Comparison of ENCODE assay signal across 17 cellular contexts in genomic region chr18:8807502-8807833, GRCh38.
DNase-seq lines count a peak whose midpoint lies in the region; ATAC-seq, FAIRE-seq and TF ChIP-seq lines count a peak whose summit lies in the region.
"Had no signal": no experiment of that assay in that cellular context is flagged by ENCODE, and none has a peak within 500 bp of the region (broad histone marks: within the 10 kb centered on the region; RNA-seq: fewer than 3 reads in every experiment).

No MANE protein-coding gene starts in this region.

- no peaks in the 10 kb centered on the region for H3K9me3 ChIP-seq in Loucy (ENCODE audit: insufficient read depth, low read depth, low read length)
- H3K9me3 ChIP-seq: SJCRH30 had no signal

- no peaks in the 10 kb centered on the region for H3F3A ChIP-seq in Loucy (ENCODE audit: low read depth)

- no peaks in the 10 kb centered on the region for H3K79me2 ChIP-seq in Loucy (ENCODE audit: insufficient read depth, low read length)

- H2AFZ ChIP-seq in Loucy (ENCODE audit: low read length) = no peak overlapping the region
- H2AFZ ChIP-seq: PC-9 had no signal

- H3K36me3 ChIP-seq in Loucy (ENCODE audit: insufficient read depth, low read length) = no peaks in the 10 kb centered on the region
- H3K36me3 ChIP-seq: SJCRH30 had no signal

- DNase-seq in cardiac septum (ENCODE audit: low spot score) = peak; percentile 22
- no peak for DNase-seq in Right ventricle myocardium inferior (ENCODE audit: missing footprints)
- DNase-seq in central memory CD4-positive, alpha-beta T cell = peak; percentile 2
- no peak for DNase-seq in stimulated activated effector memory CD8-positive, alpha-beta T cell treated with anti-CD3 and anti-CD28 coated beads, Interleukin-12 subunit alpha, Interleukin-12 subunit beta, amount 100 ng/mL, for 72 hours (ENCODE audit: low spot score in 2 of 2)
- no peak for DNase-seq in GM19239 (ENCODE audit: insufficient read length, low spot score)
- no peak for DNase-seq in NCI-H510A treated with DMSO at 0.1 percent for 48 hours (lab: John Stamatoyannopoulos, UW)
- DNase-seq in DMS79 (lab: John Stamatoyannopoulos, UW) = no peak
- DNase-seq: H9, KBM-7, NCI-H187, NCI-H2107, NCI-H524, PC-9 had no signal

- no peaks in the 10 kb centered on the region for H3K9me3 Mint-ChIP-seq in stimulated activated effector memory CD8-positive, alpha-beta T cell treated with anti-CD3 and anti-CD28 coated beads, Interleukin-12 subunit alpha, Interleukin-12 subunit beta, amount 100 ng/mL, for 72 hours
- H3K9me3 Mint-ChIP-seq: H9 had no signal

- no peak for FAIRE-seq in GM19239 (lab: Jason Lieb, UNC)
- FAIRE-seq: A204.1, D721Med had no signal

- H3K9ac ChIP-seq in Loucy (ENCODE audit: low read depth, low read length, poor library complexity, severe bottlenecking) = no peak overlapping the region

- peaks cover 27% of the 10 kb centered on the region for H3K4me1 Mint-ChIP-seq in stimulated activated effector memory CD8-positive, alpha-beta T cell treated with anti-CD3 and anti-CD28 coated beads, Interleukin-12 subunit alpha, Interleukin-12 subunit beta, amount 100 ng/mL, for 72 hours

- no peaks in the 10 kb centered on the region for H3K27me3 ChIP-seq in Loucy (ENCODE audit: insufficient read depth, low read length, poor library complexity, severe bottlenecking)
- H3K27me3 ChIP-seq: SJCRH30 had no signal

- H4K20me1 ChIP-seq in Loucy (ENCODE audit: insufficient read depth, low read length, poor library complexity, severe bottlenecking) = no peaks in the 10 kb centered on the region

- H3K36me3 Mint-ChIP-seq in stimulated activated effector memory CD8-positive, alpha-beta T cell treated with anti-CD3 and anti-CD28 coated beads, Interleukin-12 subunit alpha, Interleukin-12 subunit beta, amount 100 ng/mL, for 72 hours = no peaks in the 10 kb centered on the region

- peak overlapping the region; percentile 55 for H3K4me2 ChIP-seq in Loucy (ENCODE audit: low read depth, low read length, poor library complexity, severe bottlenecking)
- H3K4me2 ChIP-seq: PC-9 had no signal

- no peak overlapping the region for H3K4me3 Mint-ChIP-seq in stimulated activated effector memory CD8-positive, alpha-beta T cell treated with anti-CD3 and anti-CD28 coated beads, Interleukin-12 subunit alpha, Interleukin-12 subunit beta, amount 100 ng/mL, for 72 hours
- H3K4me3 Mint-ChIP-seq: H9 had no signal

- H3K27ac Mint-ChIP-seq in stimulated activated effector memory CD8-positive, alpha-beta T cell treated with anti-CD3 and anti-CD28 coated beads, Interleukin-12 subunit alpha, Interleukin-12 subunit beta, amount 100 ng/mL, for 72 hours = peak overlapping the region; percentile 17

- H3K9me2 ChIP-seq in Loucy (replicated peaks; ENCODE audit: low read depth, low read length) = no peaks in the 10 kb centered on the region

- intact Hi-C loops in cardiac septum (cut with DNase I) (no loop called here), Right ventricle myocardium inferior (cut with DNase I) (no loop called here)

- H3K4me3 ChIP-seq in Loucy (ENCODE audit: low read length, poor library complexity, severe bottlenecking) = no peak overlapping the region
- H3K4me3 ChIP-seq: PC-9, SJCRH30 had no signal

- TF ChIP-seq CTCF in Loucy (conservative IDR thresholded peaks at IDR 0.05; ENCODE audit: low read length) = no peak

- peaks cover 18% of the 10 kb centered on the region for H3K4me1 ChIP-seq in Loucy (ENCODE audit: insufficient read depth, low read length, poor library complexity, severe bottlenecking)

- ATAC-seq in Right ventricle myocardium inferior = no peak
- peak; percentile 57 for ATAC-seq in stimulated activated effector memory CD8-positive, alpha-beta T cell treated with anti-CD3 and anti-CD28 coated beads, Interleukin-12 subunit alpha, Interleukin-12 subunit beta, amount 100 ng/mL, for 72 hours

Comparison
In these comparisons a context has a peak if more than half of its experiments do, and no peak if none do; other contexts are left out.
1. DNase-seq: peak in cardiac septum (single experiment) and central memory CD4-positive, alpha-beta T cell (single experiment); none in Right ventricle myocardium inferior (single experiment), stimulated activated effector memory CD8-positive, alpha-beta T cell treated with anti-CD3 and anti-CD28 coated beads, Interleukin-12 subunit alpha, Interleukin-12 subunit beta, amount 100 ng/mL, for 72 hours (0 of 2), GM19239 (single experiment), NCI-H510A treated with DMSO at 0.1 percent for 48 hours (single experiment) and DMS79 (single experiment).